ENCODE assay signal across 8 cellular contexts in the genomic region with DNA sequence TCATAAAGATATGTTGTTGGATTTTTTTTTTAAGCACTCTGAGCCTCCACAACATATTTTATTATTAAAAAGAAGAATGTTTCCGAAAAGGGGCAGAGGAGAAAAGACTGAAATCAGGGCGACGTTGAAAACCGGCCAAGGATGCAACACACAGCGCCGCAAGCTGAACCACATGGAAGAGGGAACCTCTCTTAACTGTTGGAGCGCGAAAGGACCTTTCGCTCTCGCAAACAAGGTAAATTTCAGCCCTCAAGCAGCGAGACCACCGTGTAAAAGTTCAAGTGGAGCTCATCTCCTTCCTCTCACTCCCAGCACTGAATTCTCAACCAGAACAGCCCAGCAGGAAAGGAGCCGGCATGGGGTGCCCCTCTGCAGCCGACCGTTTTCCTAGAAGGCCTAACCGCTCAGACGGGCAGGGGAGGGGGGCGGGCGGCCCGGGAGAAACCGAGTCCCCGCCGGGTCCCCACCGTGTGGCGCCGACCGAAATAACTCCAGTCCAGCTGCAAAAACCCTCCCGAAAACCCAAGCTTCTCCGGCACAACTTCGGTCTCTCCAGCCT. TPM values are rescaled to one million over a fixed set of nuclear protein-coding genes. Genes with fewer than 3 reads are reported as not detected.
A peak's percentile ranks its signal among the peaks of the same experiment; 100 is the strongest.
DNase-seq lines count a peak whose midpoint lies in the region; ATAC-seq and TF ChIP-seq lines count a peak whose summit lies in the region.

No MANE protein-coding gene starts in this region.

- H3K9me3 ChIP-seq in KOPT-K1 (ENCODE audit: insufficient read depth, low read length, poor library complexity, severe bottlenecking) (no peaks in the 10 kb centered on the region), hepatocyte (ENCODE audit: low read depth) (no peaks in the 10 kb centered on the region), skeletal muscle satellite cell (replicated peaks; ENCODE audit: low read length) (no peaks in the 10 kb centered on the region)

- H3K79me2 ChIP-seq in hepatocyte: peaks cover 43% of the 10 kb centered on the region

- intact Hi-C loops in activated T-helper 2 cell treated with anti-CD3 and anti-CD28 coated beads, Interferon-gamma antibody, Interleukin-2, Interleukin-4, amounts not matched to agents 10 μg/mL and 5 μg/mL and 100 μg/mL, durations not matched to agents 14 hours and 24 hours and 36 hours (cut with micrococcal nuclease): loop anchor here (1.0 to 5.0 kb wide), 6 partner anchors 20 to 447 kb away; partner anchors contain the start of genes KLHL32, MMS22L and NDUFAF4

- H3K27me3 ChIP-seq in hepatocyte (no peaks in the 10 kb centered on the region), skeletal muscle satellite cell (ENCODE audit: control insufficient read depth, insufficient read depth, low read length) (peaks cover 22% of the 10 kb centered on the region)

- no peaks in the 10 kb centered on the region for H3K9me2 ChIP-seq in hepatocyte (replicated peaks; ENCODE audit: insufficient read depth)

- H3K9ac ChIP-seq in skeletal muscle satellite cell (ENCODE audit: low read depth, low read length): peak overlapping the region; percentile 76

- H3K27me3 Mint-ChIP-seq in activated T-helper 2 cell treated with anti-CD3 and anti-CD28 coated beads, Interferon-gamma antibody, Interleukin-2, Interleukin-4, amounts not matched to agents 10 μg/mL and 5 μg/mL and 100 μg/mL, durations not matched to agents 14 hours and 24 hours and 36 hours (ENCODE audit: low read depth): peaks cover 24% of the 10 kb centered on the region

- peak; percentile 13 for ATAC-seq in GM21619 (IDR thresholded peaks at IDR 0.05; ENCODE audit: unreplicated experiment)

- H3K9me3 Mint-ChIP-seq in activated T-helper 2 cell treated with anti-CD3 and anti-CD28 coated beads, Interferon-gamma antibody, Interleukin-2, Interleukin-4, amounts not matched to agents 10 μg/mL and 5 μg/mL and 100 μg/mL, durations not matched to agents 14 hours and 24 hours and 36 hours: no peaks in the 10 kb centered on the region

- peak overlapping the region; percentile 43 for H3K27ac Mint-ChIP-seq in activated T-helper 2 cell treated with anti-CD3 and anti-CD28 coated beads, Interferon-gamma antibody, Interleukin-2, Interleukin-4, amounts not matched to agents 10 μg/mL and 5 μg/mL and 100 μg/mL, durations not matched to agents 14 hours and 24 hours and 36 hours

- H3K4me1 ChIP-seq in hepatocyte (ENCODE audit: insufficient read depth): no peaks in the 10 kb centered on the region
- H3K4me1 ChIP-seq in skeletal muscle satellite cell (ENCODE audit: control insufficient read depth, insufficient read depth, low read length): peaks cover 5% of the 10 kb centered on the region

- peak; percentile 26 for DNase-seq in NCI-H1436 (lab: John Stamatoyannopoulos, UW)
- DNase-seq in NCI-H1436 treated with DMSO at 0.1 percent for 48 hours (lab: John Stamatoyannopoulos, UW): no peak
- no peak for DNase-seq in activated T-helper 2 cell treated with anti-CD3 and anti-CD28 coated beads, Interferon-gamma antibody, Interleukin-2, Interleukin-4, amounts not matched to agents 10 μg/mL and 5 μg/mL and 100 μg/mL, durations not matched to agents 14 hours and 24 hours and 36 hours (ENCODE audit: low spot score)
- peak; percentile 25 for DNase-seq in hepatocyte (ENCODE audit: low spot score)
- DNase-seq in epidermal melanocyte (ENCODE audit: insufficient read length, low spot score): no peak

- H4K20me1 ChIP-seq in hepatocyte (ENCODE audit: insufficient read depth, poor library complexity, severe bottlenecking): no peaks in the 10 kb centered on the region

- under 1% methylated on average over 24 of the region's 30 CpGs for WGBS in hepatocyte (ENCODE audit: low lambda C conversion rate, missing lambda C conversion rate)

- H3K36me3 ChIP-seq in KOPT-K1 (ENCODE audit: insufficient read depth, low read length) (peaks cover 5% of the 10 kb centered on the region), hepatocyte (replicated peaks; ENCODE audit: insufficient read depth, low read depth) (no peaks in the 10 kb centered on the region), skeletal muscle satellite cell (ENCODE audit: insufficient read depth, low read length) (no peaks in the 10 kb centered on the region)

- H3K27ac ChIP-seq in KOPT-K1 (ENCODE audit: low read depth, low read length, poor library complexity, severe bottlenecking): peak overlapping the region; percentile 77
- H3K27ac ChIP-seq in hepatocyte: peak overlapping the region; percentile 58

- H2AFZ ChIP-seq in hepatocyte: peak overlapping the region; percentile 66

- H3K4me2 ChIP-seq in hepatocyte (peak overlapping the region; percentile 92), skeletal muscle satellite cell (ENCODE audit: low read length) (peak overlapping the region; percentile 97)

- peak overlapping the region; percentile 90 for H3K4me3 Mint-ChIP-seq in activated T-helper 2 cell treated with anti-CD3 and anti-CD28 coated beads, Interferon-gamma antibody, Interleukin-2, Interleukin-4, amounts not matched to agents 10 μg/mL and 5 μg/mL and 100 μg/mL, durations not matched to agents 14 hours and 24 hours and 36 hours (ENCODE audit: low read depth)

- peaks cover 4% of the 10 kb centered on the region for H3K36me3 Mint-ChIP-seq in activated T-helper 2 cell treated with anti-CD3 and anti-CD28 coated beads, Interferon-gamma antibody, Interleukin-2, Interleukin-4, amounts not matched to agents 10 μg/mL and 5 μg/mL and 100 μg/mL, durations not matched to agents 14 hours and 24 hours and 36 hours (ENCODE audit: low read depth)

- peaks cover 34% of the 10 kb centered on the region for H3K4me1 Mint-ChIP-seq in activated T-helper 2 cell treated with anti-CD3 and anti-CD28 coated beads, Interferon-gamma antibody, Interleukin-2, Interleukin-4, amounts not matched to agents 10 μg/mL and 5 μg/mL and 100 μg/mL, durations not matched to agents 14 hours and 24 hours and 36 hours (ENCODE audit: low read depth)

- H3K4me3 ChIP-seq in hepatocyte (peak overlapping the region; percentile 76), skeletal muscle satellite cell (ENCODE audit: low read length) (peak overlapping the region; percentile 93)

- TF ChIP-seq CTCF in hepatocyte (IDR thresholded peaks at IDR 0.05; ENCODE audit: poor library complexity): no peak

RNA-seq across cellular contexts. Expression of gene GPR63, which starts 0.6 kb away (rescaled TPM):
- 4.5 and 5.0 TPM in 2 replicates for total RNA-seq in activated T-helper 2 cell treated with anti-CD3 and anti-CD28 coated beads, Interferon-gamma antibody, Interleukin-2, Interleukin-4, amounts not matched to agents 10 μg/mL and 5 μg/mL and 100 μg/mL, durations not matched to agents 14 hours and 24 hours and 36 hours
- 6.9 and 7.7 TPM in 2 replicates for total RNA-seq in hepatocyte
- 1.9 and 2.4 TPM in 2 replicates for polyA plus RNA-seq in hepatocyte
- total RNA-seq in skeletal muscle satellite cell (2012; rRNA removed): 0.25 and 0.87 TPM in 2 replicates

Comparison
In these comparisons a context has a peak if more than half of its experiments do, and no peak if none do; other contexts are left out.
1. DNase-seq: peak in NCI-H1436 (single experiment) and hepatocyte (single experiment); none in NCI-H1436 treated with DMSO at 0.1 percent for 48 hours (single experiment), activated T-helper 2 cell treated with anti-CD3 and anti-CD28 coated beads, Interferon-gamma antibody, Interleukin-2, Interleukin-4, amounts not matched to agents 10 μg/mL and 5 μg/mL and 100 μg/mL, durations not matched to agents 14 hours and 24 hours and 36 hours (single experiment) and epidermal melanocyte (single experiment).